In genomic region chr2:229340086-229340760, GRCh38 we compare ENCODE assay signal across 1 cellular context.
TF ChIP-seq lines count a peak whose summit lies in the region.

No MANE protein-coding gene starts in this region.

TF ChIP-seq in SK-N-SH, 30 proteins besides CTCF, POLR2A, EP300 and RAD21 (continued from another document):
- no peak for TF ChIP-seq REST (IDR thresholded peaks at IDR 0.05; ENCODE audit: low read depth, low read length)
